In the genomic region with DNA sequence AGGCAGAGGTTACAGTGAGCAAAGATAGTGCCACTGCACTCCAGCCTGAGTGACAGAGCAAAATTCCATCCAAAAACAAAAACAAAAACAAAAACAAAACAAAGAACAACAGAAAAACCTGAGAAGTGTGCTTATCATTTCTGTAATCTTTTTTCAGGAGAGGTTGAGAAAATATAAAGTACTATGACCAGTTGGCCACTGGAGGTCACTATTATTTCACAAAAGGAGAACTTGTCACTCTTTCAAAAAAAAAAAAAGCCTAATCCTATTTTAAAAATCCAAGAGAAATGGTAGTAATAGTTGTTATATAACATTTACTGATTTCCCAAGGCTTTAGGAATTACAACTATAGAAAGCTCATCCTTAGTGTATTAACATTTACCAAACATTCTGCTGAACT, we compare ENCODE assay signal across 9 cellular contexts. TPM values are rescaled to one million over a fixed set of nuclear protein-coding genes. Genes with fewer than 3 reads are reported as not detected.
DNase-seq lines count a peak whose midpoint lies in the region; ATAC-seq, FAIRE-seq and TF ChIP-seq lines count a peak whose summit lies in the region.
"Had no signal": no experiment of that assay in that cellular context is flagged by ENCODE, and none has a peak within 500 bp of the region (broad histone marks: within the 10 kb centered on the region; RNA-seq: fewer than 3 reads in every experiment).

No MANE protein-coding gene starts in this region.

- no peaks in the 10 kb centered on the region for H3K36me3 Mint-ChIP-seq in astrocyte (ENCODE audit: low read depth, unreplicated experiment)
- no peaks in the 10 kb centered on the region for H3K36me3 Mint-ChIP-seq in activated T-helper 2 cell treated with anti-CD3 and anti-CD28 coated beads, Interferon-gamma antibody, Interleukin-2, Interleukin-4, amounts not matched to agents 10 μg/mL and 5 μg/mL and 100 μg/mL, durations not matched to agents 14 hours and 24 hours and 36 hours (ENCODE audit: low read depth)

- H3K4me2 ChIP-seq in astrocyte (ENCODE audit: low read length) (no peak overlapping the region), HepG2 (ENCODE audit: low read depth, low read length) (no peak overlapping the region)

- no peak overlapping the region for H3K27ac Mint-ChIP-seq in astrocyte (ENCODE audit: unreplicated experiment)
- no peak overlapping the region for H3K27ac Mint-ChIP-seq in activated T-helper 2 cell treated with anti-CD3 and anti-CD28 coated beads, Interferon-gamma antibody, Interleukin-2, Interleukin-4, amounts not matched to agents 10 μg/mL and 5 μg/mL and 100 μg/mL, durations not matched to agents 14 hours and 24 hours and 36 hours

- H3K27me3 Mint-ChIP-seq in astrocyte (ENCODE audit: low read depth, unreplicated experiment): no peaks in the 10 kb centered on the region
- H3K27me3 Mint-ChIP-seq in activated T-helper 2 cell treated with anti-CD3 and anti-CD28 coated beads, Interferon-gamma antibody, Interleukin-2, Interleukin-4, amounts not matched to agents 10 μg/mL and 5 μg/mL and 100 μg/mL, durations not matched to agents 14 hours and 24 hours and 36 hours (ENCODE audit: low read depth): no peaks in the 10 kb centered on the region

- H3K9ac ChIP-seq in astrocyte (ENCODE audit: low read length) (no peak overlapping the region), HepG2 (ENCODE audit: insufficient read depth, low read depth, low read length) (no peak overlapping the region)

- no peak overlapping the region for H3K4me3 Mint-ChIP-seq in astrocyte (ENCODE audit: unreplicated experiment)
- no peak overlapping the region for H3K4me3 Mint-ChIP-seq in activated T-helper 2 cell treated with anti-CD3 and anti-CD28 coated beads, Interferon-gamma antibody, Interleukin-2, Interleukin-4, amounts not matched to agents 10 μg/mL and 5 μg/mL and 100 μg/mL, durations not matched to agents 14 hours and 24 hours and 36 hours (ENCODE audit: low read depth)

- ATAC-seq in HepG2 (no peak; the same call in 2 of the 3 replicates), omental fat pad (ENCODE audit: low FRiP score) (no peak), GM19351 (IDR thresholded peaks at IDR 0.05; ENCODE audit: unreplicated experiment) (no peak)

- TF ChIP-seq RAD21 in HepG2 (CRISPR knock-in tag; IDR thresholded peaks at IDR 0.05): no peak

- peak; percentile 64 for DNase-seq in GM03348 (ENCODE audit: low spot score)
- peak; percentile 49 for DNase-seq in M059J (ENCODE audit: low read depth)
- no peak for DNase-seq in astrocyte (ENCODE audit: low read depth)
- peak; percentile 31 for DNase-seq in HepG2 (ENCODE audit: low spot score)
- no peak for DNase-seq in omental fat pad (ENCODE audit: low spot score)
- DNase-seq in activated effector memory CD4-positive, alpha-beta T cell treated with Interleukin-2 at 50 U/mL for 16 hours: no peak
- DNase-seq in activated T-helper 2 cell treated with anti-CD3 and anti-CD28 coated beads, Interferon-gamma antibody, Interleukin-2, Interleukin-4, amounts not matched to agents 10 μg/mL and 5 μg/mL and 100 μg/mL, durations not matched to agents 14 hours and 24 hours and 36 hours (ENCODE audit: low spot score): no peak

- POLR2A ChIA-PET in HepG2 (lab: Yijun Ruan, JAX): no interaction called here

- H3K9me3 ChIP-seq in astrocyte (ENCODE audit: insufficient read depth, low read depth, low read length) (no peaks in the 10 kb centered on the region), HepG2 (ENCODE audit: low read length) (no peaks in the 10 kb centered on the region)

- TF ChIP-seq POLR2A in HepG2 (IDR thresholded peaks at IDR 0.05; ENCODE audit: insufficient read depth in 1 of 2, low read depth in 2 of 2, low read length in 2 of 2): no peak

- H4K20me1 ChIP-seq in astrocyte (ENCODE audit: insufficient read depth, low read length) (no peaks in the 10 kb centered on the region), HepG2 (ENCODE audit: insufficient read depth, low read length) (no peaks in the 10 kb centered on the region)

- intact Hi-C loops in HepG2 (cut with micrococcal nuclease; ENCODE audit: unreplicated experiment): loop anchor here (2.0 to 10.0 kb wide), 4 partner anchors 187 to 1559 kb away; no protein-coding TSS in a partner anchor
- intact Hi-C loops in activated T-helper 2 cell treated with anti-CD3 and anti-CD28 coated beads, Interferon-gamma antibody, Interleukin-2, Interleukin-4, amounts not matched to agents 10 μg/mL and 5 μg/mL and 100 μg/mL, durations not matched to agents 14 hours and 24 hours and 36 hours (cut with micrococcal nuclease): no loop called here

- peaks cover 5% of the 10 kb centered on the region for H3K4me1 Mint-ChIP-seq in astrocyte (ENCODE audit: low read depth, unreplicated experiment)
- no peaks in the 10 kb centered on the region for H3K4me1 Mint-ChIP-seq in activated T-helper 2 cell treated with anti-CD3 and anti-CD28 coated beads, Interferon-gamma antibody, Interleukin-2, Interleukin-4, amounts not matched to agents 10 μg/mL and 5 μg/mL and 100 μg/mL, durations not matched to agents 14 hours and 24 hours and 36 hours (ENCODE audit: low read depth)

- no peaks in the 10 kb centered on the region for H3K9me3 Mint-ChIP-seq in astrocyte (ENCODE audit: unreplicated experiment)
- H3K9me3 Mint-ChIP-seq in activated T-helper 2 cell treated with anti-CD3 and anti-CD28 coated beads, Interferon-gamma antibody, Interleukin-2, Interleukin-4, amounts not matched to agents 10 μg/mL and 5 μg/mL and 100 μg/mL, durations not matched to agents 14 hours and 24 hours and 36 hours: no peaks in the 10 kb centered on the region

- TF ChIP-seq CTCF in astrocyte (IDR thresholded peaks at IDR 0.05; ENCODE audit: insufficient read depth, low read depth, low read length) (peak; percentile 54), HepG2 (CRISPR knock-in tag; IDR thresholded peaks at IDR 0.05) (peak; percentile 45), omental fat pad (IDR thresholded peaks at IDR 0.05) (no peak)

- BruUV-seq in HepG2 (replicated peaks; lab: Mats Ljungman, UMichigan): no TSS peak

- H3K27me3 ChIP-seq in astrocyte (ENCODE audit: insufficient read depth, low read length) (no peaks in the 10 kb centered on the region), HepG2 (ENCODE audit: control insufficient read depth in 1 of 2, insufficient read depth in 2 of 2, low read length in 2 of 2) (no peaks in the 10 kb centered on the region)

- FAIRE-seq in astrocyte (lab: Jason Lieb, UNC) (peak; percentile 29), HepG2 (lab: Jason Lieb, UNC) (no peak)
- FAIRE-seq: keratinocyte had no signal

- TF ChIP-seq EP300 in HepG2 (IDR thresholded peaks at IDR 0.05; ENCODE audit: low read depth in 2 of 2, low read length in 2 of 2): no peak
- TF ChIP-seq EP300 in HepG2 (CRISPR knock-in tag; IDR thresholded peaks at IDR 0.05; ENCODE audit: borderline replicate concordance): no peak

- H2AFZ ChIP-seq in astrocyte (ENCODE audit: low read depth, low read length): no peak overlapping the region
- no peak overlapping the region for H2AFZ ChIP-seq in HepG2 (ENCODE audit: low read length)

- in situ Hi-C loops in HepG2 (cut with HindIII; ENCODE audit: extremely low pct_ligation_motif_present, low pct_unique_long_range_greater_than_20kb): loop anchor here (25.0 kb wide), 1 partner anchor 1679 kb away; the partner anchor contains the start of gene INPP4B

- H3K4me3 ChIP-seq in astrocyte (ENCODE audit: insufficient read depth, low read depth, low read length) (no peak overlapping the region), HepG2 (replicated peaks in 1 of 3; ENCODE audit: insufficient read depth in 1 of 3, low read depth in 2 of 3, low read length in 3 of 3) (no peak overlapping the region)

- peaks cover 11% of the 10 kb centered on the region for H3K4me1 ChIP-seq in astrocyte (ENCODE audit: insufficient read depth, low read length)
- no peaks in the 10 kb centered on the region for H3K4me1 ChIP-seq in HepG2 (ENCODE audit: insufficient read depth, low read length)

- CTCF ChIA-PET in HepG2 (lab: Yijun Ruan, JAX; ENCODE audit: low intra/inter-chr PET ratio, low total read pairs): no interaction called here

- no peak overlapping the region for H3K27ac ChIP-seq in astrocyte (ENCODE audit: low read depth, low read length)
- no peak overlapping the region for H3K27ac ChIP-seq in HepG2 (ENCODE audit: extremely low read length, insufficient read depth, low read length)

- H3K36me3 ChIP-seq in astrocyte (ENCODE audit: insufficient read depth, low read length) (no peaks in the 10 kb centered on the region), HepG2 (replicated peaks in 1 of 2; ENCODE audit: control insufficient read depth in 1 of 2, insufficient read depth in 2 of 2, low read length in 2 of 2) (no peaks in the 10 kb centered on the region)

- no peaks in the 10 kb centered on the region for H3K79me2 ChIP-seq in astrocyte (ENCODE audit: insufficient read depth, low read length)
- no peaks in the 10 kb centered on the region for H3K79me2 ChIP-seq in HepG2 (ENCODE audit: insufficient read depth, low read length)

RNA-seq across cellular contexts. Expression of gene RNF150, which starts 24.9 kb away (rescaled TPM):
- 1.8 and 4.0 TPM in 2 replicates for total RNA-seq in M059J (2014; rRNA removed; shearing (Covaris generic))
- 4.1 and 5.2 TPM in 2 replicates for total RNA-seq in astrocyte
- total RNA-seq in HepG2 (2016; rRNA removed; fragmentation: Illumina TruSeq; extraction: Trizol): 0.02 TPM in 1 of 2 replicates, not detected in the other
- total RNA-seq in HepG2 (2016; cell fraction: cytosol; rRNA removed; fragmentation: Illumina TruSeq; extraction: Trizol; ENCODE audit: low read depth): 0.51 TPM in 1 of 2 replicates, not detected in the other
- total RNA-seq in HepG2 (2016; cell fraction: insoluble cytoplasmic fraction; rRNA removed; fragmentation: Illumina TruSeq; extraction: Trizol): 0.06 TPM in 1 of 2 replicates, not detected in the other
- not detected in 2 replicates for total RNA-seq in HepG2 (2016; cell fraction: membrane; rRNA removed; fragmentation: Illumina TruSeq; extraction: Trizol)
- total RNA-seq in HepG2 (2016; cell fraction: nucleus; rRNA removed; fragmentation: Illumina TruSeq; extraction: Trizol): 0.09 TPM in 1 of 2 replicates, not detected in the other
- 0.03 and 0.08 TPM in 2 replicates for polyA plus RNA-seq in HepG2 (2011; rRNA removed)
- polyA plus RNA-seq in HepG2 (2011; cell fraction: cytosol; rRNA removed): under 0.01 TPM in 1 of 2 replicates, not detected in the other
- polyA plus RNA-seq in HepG2 (2011; cell fraction: nucleus; rRNA removed): 0.07 TPM in 1 of 2 replicates, not detected in the other
- 0.01 TPM in 1 of 2 replicates, not detected in the other for polyA plus RNA-seq in HepG2 (2012)
- not detected in 2 replicates for polyA plus RNA-seq in HepG2 (2016; cell fraction: cytosol; fragmentation: Illumina TruSeq; extraction: Trizol; ENCODE audit: low read depth)
- not detected in 2 replicates for polyA plus RNA-seq in HepG2 (2016; cell fraction: insoluble cytoplasmic fraction; fragmentation: Illumina TruSeq; extraction: Trizol; ENCODE audit: low read depth)
- not detected in 2 replicates for polyA plus RNA-seq in HepG2 (2016; cell fraction: membrane; fragmentation: Illumina TruSeq; extraction: Trizol; ENCODE audit: low read depth)
- 0.04 TPM in 1 of 2 replicates, not detected in the other for polyA plus RNA-seq in HepG2 (2016; cell fraction: nucleus; fragmentation: Illumina TruSeq; extraction: Trizol; ENCODE audit: insufficient read depth, low read depth)
- not detected in 2 replicates for polyA minus RNA-seq in HepG2 (2011; rRNA and poly(A)+ RNA removed; ENCODE audit: low replicate concordance)
- polyA minus RNA-seq in HepG2 (2011; cell fraction: cytosol; rRNA and poly(A)+ RNA removed): not detected in 2 replicates
- under 0.01 TPM in 1 of 2 replicates, not detected in the other for polyA minus RNA-seq in HepG2 (2011; cell fraction: nucleus; rRNA and poly(A)+ RNA removed)
- 10 to 100 TPM in 3 of 4 donors, 1 to 10 TPM in 1; 9.8 to 40.1 (median 15.6) TPM for total RNA-seq in omental fat pad
- 0.05 TPM in 1 of 2 replicates, not detected in the other for total RNA-seq in activated T-helper 2 cell treated with anti-CD3 and anti-CD28 coated beads, Interferon-gamma antibody, Interleukin-2, Interleukin-4, amounts not matched to agents 10 μg/mL and 5 μg/mL and 100 μg/mL, durations not matched to agents 14 hours and 24 hours and 36 hours

Comparison
In these comparisons a context has a peak if more than half of its experiments do, and no peak if none do; other contexts are left out.
1. DNase-seq: peak in GM03348 (single experiment), M059J (single experiment) and HepG2 (single experiment); none in astrocyte (single experiment), omental fat pad (single experiment), activated effector memory CD4-positive, alpha-beta T cell treated with Interleukin-2 at 50 U/mL for 16 hours (single experiment) and activated T-helper 2 cell treated with anti-CD3 and anti-CD28 coated beads, Interferon-gamma antibody, Interleukin-2, Interleukin-4, amounts not matched to agents 10 μg/mL and 5 μg/mL and 100 μg/mL, durations not matched to agents 14 hours and 24 hours and 36 hours (single experiment).
2. CTCF ChIP-seq: peak in astrocyte (single experiment) and HepG2 (single experiment); none in omental fat pad (0 of 3).